ENCODE assay signal across 23 cellular contexts in the genomic region with DNA sequence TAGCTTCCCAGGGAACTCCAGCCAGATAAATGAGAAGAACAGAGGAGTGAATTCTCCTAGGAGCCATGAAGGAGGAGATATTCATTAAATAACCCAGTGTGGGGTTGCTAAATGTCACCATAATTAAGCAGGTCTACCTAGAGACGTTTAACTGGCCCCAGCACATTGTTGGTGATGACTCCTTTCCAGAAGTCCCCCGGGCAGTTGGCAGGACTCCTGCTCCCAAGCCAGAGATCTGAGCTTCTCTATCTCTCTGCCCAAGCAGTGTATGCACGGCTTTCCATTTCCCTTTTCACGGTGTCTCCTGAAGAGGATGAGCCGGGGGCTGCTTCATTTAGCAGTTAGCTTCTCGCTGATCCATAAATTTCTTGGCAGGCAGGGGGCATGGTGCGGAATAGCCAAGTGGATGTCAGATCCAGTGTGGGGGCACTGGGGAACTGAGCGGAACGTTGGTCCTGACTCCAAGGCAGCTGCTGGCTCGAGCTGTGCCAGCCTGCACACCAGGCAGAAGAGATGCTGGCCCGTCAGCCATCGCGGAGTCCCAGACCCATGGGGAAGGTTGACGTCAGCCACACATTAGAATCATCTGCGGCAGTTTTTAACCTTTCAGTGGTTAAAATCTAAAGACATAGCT.
"Had no signal": no experiment of that assay in that cellular context is flagged by ENCODE, and none has a peak within 500 bp of the region (broad histone marks: within the 10 kb centered on the region; RNA-seq: fewer than 3 reads in every experiment).

No MANE protein-coding gene starts in this region.

- H3K27ac ChIP-seq: cardiac muscle cell, gastrocnemius medialis, thoracic aorta, vagina, WERI-Rb-1 had no signal

- ATAC-seq: activated CD8-positive, alpha-beta T cell treated with anti-CD3 and anti-CD28 coated beads, Interleukin-2, amount 10 ng/mL, durations not matched to agents 7 days and 5 days; activated naive CD8-positive, alpha-beta T cell treated with anti-CD3 and anti-CD28 coated beads, Interleukin-2, amount 50 U/mL, for 24 hours; esophagus mucosa; gastrocnemius medialis had no signal

- H3K4me3 ChIP-seq: cardiac muscle cell, gastrocnemius medialis, thoracic aorta, vagina had no signal

- H3K36me3 Mint-ChIP-seq: naive B cell, type B pancreatic cell had no signal

- DNase-seq: activated CD4-positive, alpha-beta T cell treated with anti-CD3 and anti-CD28 coated beads for 1 hour; activated CD4-positive, alpha-beta T cell treated with anti-CD3 and anti-CD28 coated beads, Interleukin-2, amount 50 U/mL, for 1 hour; activated CD8-positive, alpha-beta T cell treated with anti-CD3 and anti-CD28 coated beads, Interleukin-2, amount 10 ng/mL, durations not matched to agents 7 days and 5 days; activated gamma-delta T cell; activated naive CD4-positive, alpha-beta T cell treated with anti-CD3 and anti-CD28 coated beads, Interleukin-2, amount 50 U/mL, for 16 hours; activated naive CD8-positive, alpha-beta T cell treated with anti-CD3 and anti-CD28 coated beads, Interleukin-2, amount 50 U/mL, for 24 hours; effector CD4-positive, alpha-beta T cell; gastrocnemius medialis; hippocampal formation; mesenchymal stem cell; naive B cell; stimulated activated CD4-positive, alpha-beta T cell treated with anti-CD3 and anti-CD28 coated beads, Interleukin-4, amount 100 ng/mL, for 24 hours; stimulated activated naive CD4-positive, alpha-beta T cell treated with Interleukin-2 at 50 U/mL for 16 hours; WERI-Rb-1 had no signal

- H3K9me3 Mint-ChIP-seq: activated naive CD8-positive, alpha-beta T cell treated with anti-CD3 and anti-CD28 coated beads, Interleukin-2, amount 50 U/mL, for 24 hours; activated T-helper 1 cell treated with anti-CD3 and anti-CD28 coated beads, Interleukin-12 subunit alpha, Interleukin-12 subunit beta, Interleukin-2, Interleukin-4 antibody, amounts not matched to agents 30 ng/mL and 10 ng/mL and 1 ng/mL, durations not matched to agents 14 hours and 24 hours and 36 hours; dendritic cell treated with granulocyte-macrophage colony-stimulating factor and Interleukin-4, amounts not matched to agents 40 ng/mL and 50 ng/mL, for 4 days; neural crest cell; T-helper 2 cell treated with Interferon-gamma antibody and Interleukin-4, amounts not matched to agents 5 μg/mL and 100 μg/mL, for 36 hours; type B pancreatic cell had no signal

- H3K27ac Mint-ChIP-seq: activated CD8-positive, alpha-beta T cell treated with anti-CD3 and anti-CD28 coated beads, Interleukin-2, amount 10 ng/mL, durations not matched to agents 7 days and 5 days; activated naive CD8-positive, alpha-beta T cell treated with anti-CD3 and anti-CD28 coated beads, Interleukin-2, amount 50 U/mL, for 24 hours; activated T-helper 1 cell treated with anti-CD3 and anti-CD28 coated beads, Interleukin-12 subunit alpha, Interleukin-12 subunit beta, Interleukin-2, Interleukin-4 antibody, amounts not matched to agents 30 ng/mL and 10 ng/mL and 1 ng/mL, durations not matched to agents 14 hours and 24 hours and 36 hours; dendritic cell treated with granulocyte-macrophage colony-stimulating factor and Interleukin-4, amounts not matched to agents 40 ng/mL and 50 ng/mL, for 4 days; naive B cell; T-helper 2 cell treated with Interferon-gamma antibody and Interleukin-4, amounts not matched to agents 5 μg/mL and 100 μg/mL, for 36 hours; type B pancreatic cell had no signal

- H3K4me1 ChIP-seq: gastrocnemius medialis, vagina had no signal

- H3K27me3 ChIP-seq: cardiac muscle cell, gastrocnemius medialis, vagina had no signal

- H3K9me3 ChIP-seq: gastrocnemius medialis, thoracic aorta, vagina had no signal

- H3K4me1 Mint-ChIP-seq: activated naive CD8-positive, alpha-beta T cell treated with anti-CD3 and anti-CD28 coated beads, Interleukin-2, amount 50 U/mL, for 24 hours; naive B cell; neural crest cell had no signal

- H3K36me3 ChIP-seq: cardiac muscle cell, gastrocnemius medialis, thoracic aorta, vagina, WERI-Rb-1 had no signal

- H3K4me3 Mint-ChIP-seq: activated CD8-positive, alpha-beta T cell treated with anti-CD3 and anti-CD28 coated beads, Interleukin-2, amount 10 ng/mL, durations not matched to agents 7 days and 5 days; activated naive CD8-positive, alpha-beta T cell treated with anti-CD3 and anti-CD28 coated beads, Interleukin-2, amount 50 U/mL, for 24 hours; activated T-helper 1 cell treated with anti-CD3 and anti-CD28 coated beads, Interleukin-12 subunit alpha, Interleukin-12 subunit beta, Interleukin-2, Interleukin-4 antibody, amounts not matched to agents 30 ng/mL and 10 ng/mL and 1 ng/mL, durations not matched to agents 14 hours and 24 hours and 36 hours; dendritic cell treated with granulocyte-macrophage colony-stimulating factor and Interleukin-4, amounts not matched to agents 40 ng/mL and 50 ng/mL, for 4 days; neural crest cell; T-helper 2 cell treated with Interferon-gamma antibody and Interleukin-4, amounts not matched to agents 5 μg/mL and 100 μg/mL, for 36 hours; type B pancreatic cell had no signal
